ENCODE assay signal across 10 cellular contexts in the genomic region with DNA sequence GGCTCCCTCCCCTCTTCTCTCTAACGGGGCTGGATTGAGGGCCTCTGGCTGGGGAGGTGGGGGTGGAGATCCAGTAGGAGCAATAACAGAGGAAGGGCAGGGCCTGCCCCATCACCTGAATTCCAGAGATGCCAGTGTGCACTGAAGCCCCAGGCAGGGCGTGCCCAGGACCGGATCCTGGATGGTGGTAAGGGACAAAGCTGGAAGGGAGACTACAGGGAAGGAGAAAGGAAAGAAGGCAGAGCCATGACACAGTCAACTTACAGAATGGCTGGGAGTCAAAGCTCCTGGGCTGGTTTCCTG. TPM values are rescaled to one million over a fixed set of nuclear protein-coding genes. Genes with fewer than 3 reads are reported as not detected.
DNase-seq lines count a peak whose midpoint lies in the region; ATAC-seq and TF ChIP-seq lines count a peak whose summit lies in the region.
"Had no signal": no experiment of that assay in that cellular context is flagged by ENCODE, and none has a peak within 500 bp of the region (broad histone marks: within the 10 kb centered on the region; RNA-seq: fewer than 3 reads in every experiment).

No MANE protein-coding gene starts in this region.

- intact Hi-C loops in PC-3 (cut with micrococcal nuclease) (no loop called here), adrenal gland (cut with DNase I) (no loop called here)

- POLR2A ChIA-PET in PC-3 (lab: Charles Lee; ENCODE audit: unreplicated experiment), result interaction anchor here (0.6 kb wide), 1 partner anchor 40 kb away, joined by 4 read pairs; no protein-coding TSS in a partner anchor

- peaks cover 27 to 67% (median 53%) of the 10 kb centered on the region in 4 donors for H3K4me1 Mint-ChIP-seq in CD4-positive, CD25-positive, alpha-beta regulatory T cell

- H3K36me3 ChIP-seq in CD4-positive, CD25-positive, alpha-beta regulatory T cell (ENCODE audit: control insufficient read depth, insufficient read depth, low read length), result peaks cover under 1% of the 10 kb centered on the region
- H3K36me3 ChIP-seq in PC-3 (ENCODE audit: low read depth, low read length) (peaks cover 3% of the 10 kb centered on the region; the same call in 1 of the 2 replicates), mucosa of rectum (ENCODE audit: control insufficient read depth in 2 of 2, insufficient read depth in 2 of 2, low read length in 2 of 2) (no peaks in the 10 kb centered on the region), adrenal gland (replicated peaks in 1 of 2) (no peaks in the 10 kb centered on the region)

- H3K9ac ChIP-seq in PC-3 (ENCODE audit: low read length) (peak overlapping the region; percentile 13; the same call in 1 of the 2 replicates), mucosa of rectum (ENCODE audit: low read depth in 1 of 2, low read length in 2 of 2) (peak overlapping the region; percentile 55 to 56)
- H3K9ac ChIP-seq: BLaER1 had no signal

- no peaks in the 10 kb centered on the region for H3K9me3 ChIP-seq in CD4-positive, CD25-positive, alpha-beta regulatory T cell (ENCODE audit: control insufficient read depth in 2 of 2, low read length in 2 of 2)
- H3K9me3 ChIP-seq in PC-3 (ENCODE audit: low read length), result no peaks in the 10 kb centered on the region
- no peaks in the 10 kb centered on the region for H3K9me3 ChIP-seq in mucosa of rectum (ENCODE audit: control insufficient read depth in 2 of 2, low read length in 2 of 2)
- no peaks in the 10 kb centered on the region for H3K9me3 ChIP-seq in adrenal gland (replicated peaks in 1 of 3)

- peak overlapping the region; percentile 72 for H2AFZ ChIP-seq in PC-3 (ENCODE audit: low read length)

- no peaks in the 10 kb centered on the region for H3K9me2 ChIP-seq in PC-3 (replicated peaks; ENCODE audit: low read length)

- peaks cover 4% of the 10 kb centered on the region for H3K36me3 Mint-ChIP-seq in CD4-positive, CD25-positive, alpha-beta regulatory T cell

- TF ChIP-seq POLR2A in adrenal gland (IDR thresholded peaks at IDR 0.05), result no peak

- H3K27ac Mint-ChIP-seq in CD4-positive, CD25-positive, alpha-beta regulatory T cell, result peak overlapping the region in 2 of 3 donors; percentile 46 to 84

- CTCF ChIA-PET in PC-3 (lab: Charles Lee), result no interaction called here

- no peak for DNase-seq in CD4-positive, CD25-positive, alpha-beta regulatory T cell
- DNase-seq in PC-3, result peak; percentile 90
- DNase-seq in glomerular visceral epithelial cell (ENCODE audit: extremely low spot score), result peak; percentile 85
- no peak for DNase-seq in adrenal gland
- DNase-seq in superior temporal gyrus (ENCODE audit: extremely low spot score), result no peak
- no peak for DNase-seq in GM19238 (ENCODE audit: insufficient read length, low spot score)
- DNase-seq: NCI-H187 had no signal

- no peak for ATAC-seq in CD4-positive, CD25-positive, alpha-beta regulatory T cell (ENCODE audit: low read depth in 2 of 2)
- peak; percentile 76 for ATAC-seq in PC-3
- no peak for ATAC-seq in GM21390 (IDR thresholded peaks at IDR 0.05; ENCODE audit: unreplicated experiment)

- H3K79me2 ChIP-seq in PC-3 (ENCODE audit: low read length), result peaks cover 30% of the 10 kb centered on the region

- peaks cover 35% of the 10 kb centered on the region for H3K4me1 ChIP-seq in CD4-positive, CD25-positive, alpha-beta regulatory T cell (ENCODE audit: control insufficient read depth, insufficient read depth, low read length, poor library complexity, severe bottlenecking)
- H3K4me1 ChIP-seq in PC-3 (ENCODE audit: insufficient read depth, low read length) (peaks cover 42% of the 10 kb centered on the region), mucosa of rectum (ENCODE audit: control insufficient read depth in 2 of 2, insufficient read depth in 2 of 2, low read length in 2 of 2) (peaks cover 40 to 49% of the 10 kb centered on the region in 2 donors), adrenal gland (replicated peaks in 1 of 2) (peaks cover 6 to 23% of the 10 kb centered on the region in 2 donors)

- no peaks in the 10 kb centered on the region for H3F3A ChIP-seq in PC-3 (ENCODE audit: low read length, unreplicated experiment)

- TF ChIP-seq CTCF in PC-3 (conservative IDR thresholded peaks at IDR 0.05; ENCODE audit: low read depth, low read length), result no peak
- TF ChIP-seq CTCF in adrenal gland (IDR thresholded peaks at IDR 0.05), result no peak

- no peaks in the 10 kb centered on the region for H3K27me3 Mint-ChIP-seq in CD4-positive, CD25-positive, alpha-beta regulatory T cell

- no peak overlapping the region for H3K4me3 ChIP-seq in CD4-positive, CD25-positive, alpha-beta regulatory T cell (ENCODE audit: low read depth, low read length)
- peak overlapping the region; percentile 33; the same call in 1 of the 2 replicates for H3K4me3 ChIP-seq in PC-3 (ENCODE audit: low read length)
- peak overlapping the region; percentile 63 to 67 for H3K4me3 ChIP-seq in mucosa of rectum (ENCODE audit: low read length in 2 of 2)
- no peak overlapping the region for H3K4me3 ChIP-seq in adrenal gland
- H3K4me3 ChIP-seq: BLaER1 had no signal

- H4K20me1 ChIP-seq in PC-3 (ENCODE audit: low read length), result peaks cover 8% of the 10 kb centered on the region; the same call in 1 of the 2 replicates

- peak overlapping the region; percentile 69 for H3K4me2 ChIP-seq in PC-3 (ENCODE audit: low read length)
- H3K4me2 ChIP-seq: BLaER1 had no signal

- H3K9me3 Mint-ChIP-seq in CD4-positive, CD25-positive, alpha-beta regulatory T cell, result no peaks in the 10 kb centered on the region

- peak overlapping the region in 2 of 4 donors; percentile 41 to 98 for H3K4me3 Mint-ChIP-seq in CD4-positive, CD25-positive, alpha-beta regulatory T cell

- WGBS in adrenal gland, 4 donors, result 76 to 89% (median 80%) methylated on average over 3 of the region's 3 CpGs

- no peaks in the 10 kb centered on the region for H3K27me3 ChIP-seq in CD4-positive, CD25-positive, alpha-beta regulatory T cell (ENCODE audit: control insufficient read depth, insufficient read depth, low read length)
- H3K27me3 ChIP-seq in PC-3 (ENCODE audit: low read length) (no peaks in the 10 kb centered on the region), mucosa of rectum (ENCODE audit: control insufficient read depth in 2 of 2, insufficient read depth in 2 of 2, low read length in 2 of 2) (no peaks in the 10 kb centered on the region), adrenal gland (no peaks in the 10 kb centered on the region)
- H3K27me3 ChIP-seq: BLaER1 had no signal

- BruUV-seq in PC-3 (replicated peaks; lab: Mats Ljungman, UMichigan), result no TSS peak

- no peak overlapping the region for H3K27ac ChIP-seq in CD4-positive, CD25-positive, alpha-beta regulatory T cell (ENCODE audit: insufficient read depth, low read length, poor library complexity, severe bottlenecking)
- peak overlapping the region; percentile 71 for H3K27ac ChIP-seq in PC-3 (ENCODE audit: low read length)
- peak overlapping the region; percentile 87 to 88 for H3K27ac ChIP-seq in mucosa of rectum (ENCODE audit: low read depth in 2 of 2, low read length in 2 of 2)
- H3K27ac ChIP-seq in adrenal gland, result no peak overlapping the region
- H3K27ac ChIP-seq: BLaER1 had no signal

RNA-seq across cellular contexts. Expression of gene TMEM139, which starts 0.6 kb away (rescaled TPM):
- total RNA-seq in CD4-positive, CD25-positive, alpha-beta regulatory T cell, result 0.91 TPM
- 1 to 10 TPM in 2 of 4 donors, under 1 TPM in 2; 0.75 to 1.3 (median 1.0) TPM for polyA plus RNA-seq in CD4-positive, CD25-positive, alpha-beta regulatory T cell
- 5.2 and 6.2 TPM in 2 replicates for total RNA-seq in PC-3 (2014; rRNA removed)
- total RNA-seq in adrenal gland, result 1 to 10 TPM in 6 of 8 donors, under 1 TPM in 2; 0.54 to 4.8 (median 1.9) TPM
- 1 to 10 TPM; 1.9 to 7.5 (median 3.9) TPM for polyA plus RNA-seq in adrenal gland

RNA-seq across cellular contexts. Expression of gene CASP2, which starts 2.7 kb away (rescaled TPM):
- total RNA-seq in CD4-positive, CD25-positive, alpha-beta regulatory T cell, result 61.4 TPM
- 10 to 100 TPM; 20.5 to 27.1 (median 24.1) TPM for polyA plus RNA-seq in CD4-positive, CD25-positive, alpha-beta regulatory T cell
- 25.1 and 26.4 TPM in 2 replicates for total RNA-seq in PC-3 (2014; rRNA removed)
- 10 to 100 TPM in 6 of 8 donors, 1 to 10 TPM in 2; 8.9 to 25.4 (median 14.3) TPM for total RNA-seq in adrenal gland
- polyA plus RNA-seq in adrenal gland, result 10 to 100 TPM in 1 of 3 donors, 1 to 10 TPM in 2; 4.6 to 16.1 (median 5.3) TPM

RNA-seq across cellular contexts. Expression of gene GSTK1, which starts 22.2 kb away (rescaled TPM):
- 475 TPM for total RNA-seq in CD4-positive, CD25-positive, alpha-beta regulatory T cell
- polyA plus RNA-seq in CD4-positive, CD25-positive, alpha-beta regulatory T cell, result 100 to 1,000 TPM; 589 to 845 (median 707) TPM
- 111 and 117 TPM in 2 replicates for total RNA-seq in PC-3 (2014; rRNA removed)
- total RNA-seq in adrenal gland, result 100 to 1,000 TPM; 155 to 300 (median 202) TPM
- 100 to 1,000 TPM; 173 to 240 (median 229) TPM for polyA plus RNA-seq in adrenal gland

RNA-seq across cellular contexts. Expression of gene CLCN1, which starts 30.5 kb away (rescaled TPM):
- not detected for total RNA-seq in CD4-positive, CD25-positive, alpha-beta regulatory T cell
- polyA plus RNA-seq in CD4-positive, CD25-positive, alpha-beta regulatory T cell, result under 1 TPM in 1 of 4 donors, not detected in 3; 0.05 TPM
- total RNA-seq in PC-3 (2014; rRNA removed) (0.55 and 0.69 TPM in 2 replicates), adrenal gland (under 1 TPM in 1 of 8 donors, not detected in 7; 0.18 TPM)
- under 1 TPM in 2 of 3 donors, not detected in 1; 0.07 to 0.32 TPM for polyA plus RNA-seq in adrenal gland

Comparison
In these comparisons a context has a peak if more than half of its experiments do, and no peak if none do; other contexts are left out.
1. DNase-seq: peak in PC-3 (single experiment) and glomerular visceral epithelial cell (single experiment); none in CD4-positive, CD25-positive, alpha-beta regulatory T cell (0 of 3), adrenal gland (0 of 7), superior temporal gyrus (single experiment) and GM19238 (single experiment).
2. H3K27ac ChIP-seq: peak in PC-3 (single experiment) and mucosa of rectum (2 of 2); none in CD4-positive, CD25-positive, alpha-beta regulatory T cell (single experiment) and adrenal gland (0 of 5).
3. H3K4me3 ChIP-seq: peak in PC-3 (single experiment) and mucosa of rectum (2 of 2); none in CD4-positive, CD25-positive, alpha-beta regulatory T cell (single experiment) and adrenal gland (0 of 4).